In the genomic region with DNA sequence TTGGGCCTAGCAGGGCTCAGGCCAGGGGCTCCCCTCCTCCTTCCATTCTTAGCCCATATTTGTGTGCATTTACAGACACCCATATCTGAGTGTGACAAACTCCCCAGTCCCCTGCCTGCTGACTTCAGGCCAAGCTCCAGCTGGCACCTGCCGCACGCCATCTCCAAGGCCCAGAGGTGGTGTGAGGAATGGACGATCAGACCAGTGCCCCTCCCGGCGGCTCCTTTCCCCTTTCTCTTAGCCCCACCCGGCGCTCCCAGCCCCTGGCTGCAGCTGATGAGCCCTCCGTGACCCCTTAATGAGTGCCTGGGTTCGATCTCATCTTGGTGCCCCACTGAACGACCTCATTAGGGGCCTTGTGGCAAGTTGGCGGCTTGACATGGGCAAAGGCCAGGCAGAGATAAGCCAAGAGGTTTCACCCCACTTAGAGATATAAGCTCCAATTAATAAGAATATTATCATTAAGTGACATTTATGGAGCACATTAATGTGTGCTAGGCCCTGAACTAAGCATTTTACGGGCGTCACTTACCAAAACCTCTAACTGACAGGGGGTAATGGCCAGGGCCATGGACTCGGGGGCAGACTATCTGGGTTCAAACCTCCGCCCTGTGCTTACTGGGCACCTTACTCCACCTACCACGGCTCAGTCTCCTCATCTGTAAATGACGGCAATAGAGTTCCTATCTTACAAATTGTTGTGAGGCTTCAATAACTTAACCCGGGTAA, we compare ENCODE assay signal across 11 cellular contexts.
"Had no signal": no experiment of that assay in that cellular context is flagged by ENCODE, and none has a peak within 500 bp of the region (broad histone marks: within the 10 kb centered on the region; RNA-seq: fewer than 3 reads in every experiment).

No MANE protein-coding gene starts in this region.

- H3K4me3 ChIP-seq: cardiac muscle cell, thyroid gland had no signal

- H3K9me3 ChIP-seq: thyroid gland had no signal

- H3K4me3 Mint-ChIP-seq: activated CD8-positive, alpha-beta memory T cell treated with anti-CD3 and anti-CD28 coated beads, Interleukin-2, amount 10 ng/mL, durations not matched to agents 7 days and 5 days; activated naive CD8-positive, alpha-beta T cell treated with anti-CD3 and anti-CD28 coated beads, Interleukin-2, amount 10 ng/mL, durations not matched to agents 7 days and 5 days; activated T-cell treated with anti-CD3 and anti-CD28 coated beads, Interleukin-2, amount 50 U/mL, for 24 hours; natural killer cell had no signal

- H3K36me3 Mint-ChIP-seq: natural killer cell had no signal

- H3K9me3 Mint-ChIP-seq: activated T-cell treated with anti-CD3 and anti-CD28 coated beads, Interleukin-2, amount 50 U/mL, for 24 hours; natural killer cell had no signal

- DNase-seq: activated CD4-positive, alpha-beta T cell treated with anti-CD3 and anti-CD28 coated beads, Interleukin-2, amount 50 U/mL, for 48 hours; activated CD8-positive, alpha-beta memory T cell treated with anti-CD3 and anti-CD28 coated beads, Interleukin-2, amount 10 ng/mL, durations not matched to agents 7 days and 5 days; activated gamma-delta T cell treated with Interleukin-2 at 50 U/mL for 16 hours; activated naive CD8-positive, alpha-beta T cell treated with anti-CD3 and anti-CD28 coated beads, Interleukin-2, amount 10 ng/mL, durations not matched to agents 7 days and 5 days; activated T-cell treated with anti-CD3 and anti-CD28 coated beads, Interleukin-2, amount 50 U/mL, for 24 hours; cortex of kidney; effector memory CD4-positive, alpha-beta T cell; natural killer cell; thyroid gland had no signal

- ATAC-seq: activated CD4-positive, CD25-positive, alpha-beta regulatory T cell treated with anti-CD3 and anti-CD28 coated beads, Interleukin-2, amount 50 U/mL, for 24 hours; activated CD8-positive, alpha-beta memory T cell treated with anti-CD3 and anti-CD28 coated beads, Interleukin-2, amount 10 ng/mL, durations not matched to agents 7 days and 5 days; natural killer cell had no signal

- H3K27me3 ChIP-seq: cardiac muscle cell, thyroid gland had no signal

- H3K36me3 ChIP-seq: cardiac muscle cell, thyroid gland had no signal

- H3K4me1 ChIP-seq: thyroid gland had no signal

- H3K27me3 Mint-ChIP-seq: activated CD8-positive, alpha-beta memory T cell treated with anti-CD3 and anti-CD28 coated beads, Interleukin-2, amount 10 ng/mL, durations not matched to agents 7 days and 5 days; activated naive CD8-positive, alpha-beta T cell treated with anti-CD3 and anti-CD28 coated beads, Interleukin-2, amount 10 ng/mL, durations not matched to agents 7 days and 5 days; activated T-cell treated with anti-CD3 and anti-CD28 coated beads, Interleukin-2, amount 50 U/mL, for 24 hours had no signal

- H3K27ac Mint-ChIP-seq: activated naive CD8-positive, alpha-beta T cell treated with anti-CD3 and anti-CD28 coated beads, Interleukin-2, amount 10 ng/mL, durations not matched to agents 7 days and 5 days had no signal

- H3K27ac ChIP-seq: cardiac muscle cell, thyroid gland had no signal
